In the genomic region with DNA sequence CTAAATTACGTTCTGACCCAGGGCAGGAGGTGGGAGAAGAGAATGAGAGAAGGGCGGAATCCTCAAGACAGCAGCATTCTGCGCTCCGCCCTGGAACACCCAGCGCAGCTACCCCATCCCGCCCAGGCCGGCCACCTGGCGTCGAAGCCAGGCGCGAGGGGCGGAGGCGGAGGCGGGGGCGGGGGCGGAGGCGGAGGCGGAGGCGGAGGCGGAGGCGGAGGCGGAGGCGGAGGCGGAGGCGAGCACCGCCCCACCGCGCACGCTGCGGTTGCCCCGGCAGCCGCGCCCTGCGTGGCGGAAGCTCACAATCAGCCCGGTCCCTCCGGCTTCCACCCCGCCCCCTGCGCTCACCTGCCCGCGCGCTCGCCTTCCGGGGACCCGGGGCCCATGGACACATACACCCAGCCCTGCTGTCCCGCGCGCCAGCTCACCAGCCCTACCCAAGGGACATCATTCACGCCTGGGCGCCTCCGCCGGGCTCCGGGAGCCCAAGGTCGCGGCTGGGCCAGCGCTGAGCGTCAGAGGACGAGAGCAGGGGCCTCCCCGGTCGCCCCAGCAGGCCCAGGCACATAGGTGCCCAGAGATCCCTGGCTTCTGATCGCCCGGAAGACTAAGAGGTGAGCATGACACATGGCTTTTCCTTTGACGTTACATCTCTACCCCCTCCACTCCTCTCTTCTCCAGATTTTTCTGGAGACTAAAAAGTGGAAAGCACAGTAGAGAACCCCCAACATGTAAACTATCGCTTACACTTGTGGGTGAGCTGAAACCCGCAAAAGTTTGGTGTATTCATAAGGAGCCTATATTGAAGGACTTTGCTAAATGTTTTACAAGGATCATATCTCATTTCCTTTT, we compare ENCODE assay signal across 1 cellular context.
A peak's percentile ranks its signal among the peaks of the same experiment; 100 is the strongest.
TF ChIP-seq lines count a peak whose summit lies in the region.

A gene (plus strand): TSS at position 271 of the 855 bp plus-strand sequence. CDS start 3,315 bp downstream, outside the sequence.

TF ChIP-seq in HepG2, 621 proteins besides CTCF, POLR2A, EP300 and RAD21 (continued from another document and continues in another):
- TF ChIP-seq, protein P1, sequence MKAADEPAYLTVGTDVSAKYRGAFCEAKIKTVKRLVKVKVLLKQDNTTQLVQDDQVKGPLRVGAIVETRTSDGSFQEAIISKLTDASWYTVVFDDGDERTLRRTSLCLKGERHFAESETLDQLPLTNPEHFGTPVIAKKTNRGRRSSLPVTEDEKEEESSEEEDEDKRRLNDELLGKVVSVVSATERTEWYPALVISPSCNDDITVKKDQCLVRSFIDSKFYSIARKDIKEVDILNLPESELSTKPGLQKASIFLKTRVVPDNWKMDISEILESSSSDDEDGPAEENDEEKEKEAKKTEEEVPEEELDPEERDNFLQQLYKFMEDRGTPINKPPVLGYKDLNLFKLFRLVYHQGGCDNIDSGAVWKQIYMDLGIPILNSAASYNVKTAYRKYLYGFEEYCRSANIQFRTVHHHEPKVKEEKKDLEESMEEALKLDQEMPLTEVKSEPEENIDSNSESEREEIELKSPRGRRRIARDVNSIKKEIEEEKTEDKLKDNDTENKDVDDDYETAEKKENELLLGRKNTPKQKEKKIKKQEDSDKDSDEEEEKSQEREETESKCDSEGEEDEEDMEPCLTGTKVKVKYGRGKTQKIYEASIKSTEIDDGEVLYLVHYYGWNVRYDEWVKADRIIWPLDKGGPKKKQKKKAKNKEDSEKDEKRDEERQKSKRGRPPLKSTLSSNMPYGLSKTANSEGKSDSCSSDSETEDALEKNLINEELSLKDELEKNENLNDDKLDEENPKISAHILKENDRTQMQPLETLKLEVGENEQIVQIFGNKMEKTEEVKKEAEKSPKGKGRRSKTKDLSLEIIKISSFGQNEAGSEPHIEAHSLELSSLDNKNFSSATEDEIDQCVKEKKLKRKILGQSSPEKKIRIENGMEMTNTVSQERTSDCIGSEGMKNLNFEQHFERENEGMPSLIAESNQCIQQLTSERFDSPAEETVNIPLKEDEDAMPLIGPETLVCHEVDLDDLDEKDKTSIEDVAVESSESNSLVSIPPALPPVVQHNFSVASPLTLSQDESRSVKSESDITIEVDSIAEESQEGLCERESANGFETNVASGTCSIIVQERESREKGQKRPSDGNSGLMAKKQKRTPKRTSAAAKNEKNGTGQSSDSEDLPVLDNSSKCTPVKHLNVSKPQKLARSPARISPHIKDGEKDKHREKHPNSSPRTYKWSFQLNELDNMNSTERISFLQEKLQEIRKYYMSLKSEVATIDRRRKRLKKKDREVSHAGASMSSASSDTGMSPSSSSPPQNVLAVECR (CRISPR knock-in tag; IDR thresholded peaks at IDR 0.05; ENCODE audit: borderline replicate concordance): peak; percentile 98
- TF ChIP-seq MYC (CRISPR knock-in tag; IDR thresholded peaks at IDR 0.05; ENCODE audit: borderline replicate concordance) (peak; percentile 95), PHF20 (CRISPR knock-in tag; IDR thresholded peaks at IDR 0.05) (peak; percentile 95), REPIN1 (CRISPR knock-in tag; IDR thresholded peaks at IDR 0.05; ENCODE audit: borderline replicate concordance, low read depth) (peak; percentile 96), ZNF660 (CRISPR knock-in tag; IDR thresholded peaks at IDR 0.05; ENCODE audit: borderline replicate concordance, low read depth) (no peak), FOSL2 (CRISPR knock-in tag; IDR thresholded peaks at IDR 0.05) (peak; percentile 64), ZNF619 (CRISPR knock-in tag; IDR thresholded peaks at IDR 0.05) (peak; percentile 92), ZNF746 (CRISPR knock-in tag; IDR thresholded peaks at IDR 0.05) (peak; percentile 85), PLRG1 (conservative IDR thresholded peaks at IDR 0.05) (no peak), ZNF10 (CRISPR knock-in tag; IDR thresholded peaks at IDR 0.05; ENCODE audit: borderline replicate concordance, low read depth) (no peak), RFX1 (IDR thresholded peaks at IDR 0.05) (peak; percentile 85), CENPX (CRISPR knock-in tag; IDR thresholded peaks at IDR 0.05) (no peak), NCOA5 (CRISPR knock-in tag; IDR thresholded peaks at IDR 0.05) (no peak), ZBTB1 (CRISPR knock-in tag; IDR thresholded peaks at IDR 0.05; ENCODE audit: borderline replicate concordance) (no peak), HIVEP1 (CRISPR knock-in tag; IDR thresholded peaks at IDR 0.05) (peak; percentile 86), ZNF841 (CRISPR knock-in tag; IDR thresholded peaks at IDR 0.05; ENCODE audit: borderline replicate concordance) (peak; percentile 88; the same call in 1 of the 2 replicates), ZNF354B (CRISPR knock-in tag; IDR thresholded peaks at IDR 0.05) (peak; percentile 41; the same call in 1 of the 2 replicates), ZNF530 (CRISPR knock-in tag; IDR thresholded peaks at IDR 0.05; ENCODE audit: low read depth) (peak; percentile 87; the same call in 1 of the 2 replicates), ARHGAP35 (CRISPR knock-in tag; IDR thresholded peaks at IDR 0.05; ENCODE audit: borderline replicate concordance) (peak; percentile 93; the same call in 1 of the 2 replicates), ZNF451 (CRISPR knock-in tag; IDR thresholded peaks at IDR 0.05) (peak; percentile 97), KLF12 (CRISPR knock-in tag; IDR thresholded peaks at IDR 0.05; ENCODE audit: borderline replicate concordance) (peak; percentile 96), NR2F6 (IDR thresholded peaks at IDR 0.05) (no peak), NR2F6 (CRISPR knock-in tag; IDR thresholded peaks at IDR 0.05) (peak; percentile 29; the same call in 1 of the 2 replicates)
- TF ChIP-seq, protein P2, sequence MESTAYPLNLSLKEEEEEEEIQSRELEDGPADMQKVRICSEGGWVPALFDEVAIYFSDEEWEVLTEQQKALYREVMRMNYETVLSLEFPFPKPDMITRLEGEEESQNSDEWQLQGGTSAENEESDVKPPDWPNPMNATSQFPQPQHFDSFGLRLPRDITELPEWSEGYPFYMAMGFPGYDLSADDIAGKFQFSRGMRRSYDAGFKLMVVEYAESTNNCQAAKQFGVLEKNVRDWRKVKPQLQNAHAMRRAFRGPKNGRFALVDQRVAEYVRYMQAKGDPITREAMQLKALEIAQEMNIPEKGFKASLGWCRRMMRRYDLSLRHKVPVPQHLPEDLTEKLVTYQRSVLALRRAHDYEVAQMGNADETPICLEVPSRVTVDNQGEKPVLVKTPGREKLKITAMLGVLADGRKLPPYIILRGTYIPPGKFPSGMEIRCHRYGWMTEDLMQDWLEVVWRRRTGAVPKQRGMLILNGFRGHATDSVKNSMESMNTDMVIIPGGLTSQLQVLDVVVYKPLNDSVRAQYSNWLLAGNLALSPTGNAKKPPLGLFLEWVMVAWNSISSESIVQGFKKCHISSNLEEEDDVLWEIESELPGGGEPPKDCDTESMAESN (CRISPR knock-in tag; conservative IDR thresholded peaks at IDR 0.05): peak; percentile 93
- TF ChIP-seq, protein P3, sequence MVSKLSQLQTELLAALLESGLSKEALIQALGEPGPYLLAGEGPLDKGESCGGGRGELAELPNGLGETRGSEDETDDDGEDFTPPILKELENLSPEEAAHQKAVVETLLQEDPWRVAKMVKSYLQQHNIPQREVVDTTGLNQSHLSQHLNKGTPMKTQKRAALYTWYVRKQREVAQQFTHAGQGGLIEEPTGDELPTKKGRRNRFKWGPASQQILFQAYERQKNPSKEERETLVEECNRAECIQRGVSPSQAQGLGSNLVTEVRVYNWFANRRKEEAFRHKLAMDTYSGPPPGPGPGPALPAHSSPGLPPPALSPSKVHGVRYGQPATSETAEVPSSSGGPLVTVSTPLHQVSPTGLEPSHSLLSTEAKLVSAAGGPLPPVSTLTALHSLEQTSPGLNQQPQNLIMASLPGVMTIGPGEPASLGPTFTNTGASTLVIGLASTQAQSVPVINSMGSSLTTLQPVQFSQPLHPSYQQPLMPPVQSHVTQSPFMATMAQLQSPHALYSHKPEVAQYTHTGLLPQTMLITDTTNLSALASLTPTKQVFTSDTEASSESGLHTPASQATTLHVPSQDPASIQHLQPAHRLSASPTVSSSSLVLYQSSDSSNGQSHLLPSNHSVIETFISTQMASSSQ (IDR thresholded peaks at IDR 0.05; ENCODE audit: low read depth): no peak
- TF ChIP-seq, protein P3 (CRISPR knock-in tag; IDR thresholded peaks at IDR 0.05; ENCODE audit: borderline replicate concordance): peak; percentile 71; the same call in 1 of the 2 replicates
- TF ChIP-seq, protein P4, sequence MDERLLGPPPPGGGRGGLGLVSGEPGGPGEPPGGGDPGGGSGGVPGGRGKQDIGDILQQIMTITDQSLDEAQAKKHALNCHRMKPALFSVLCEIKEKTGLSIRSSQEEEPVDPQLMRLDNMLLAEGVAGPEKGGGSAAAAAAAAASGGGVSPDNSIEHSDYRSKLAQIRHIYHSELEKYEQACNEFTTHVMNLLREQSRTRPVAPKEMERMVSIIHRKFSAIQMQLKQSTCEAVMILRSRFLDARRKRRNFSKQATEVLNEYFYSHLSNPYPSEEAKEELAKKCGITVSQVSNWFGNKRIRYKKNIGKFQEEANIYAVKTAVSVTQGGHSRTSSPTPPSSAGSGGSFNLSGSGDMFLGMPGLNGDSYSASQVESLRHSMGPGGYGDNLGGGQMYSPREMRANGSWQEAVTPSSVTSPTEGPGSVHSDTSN (CRISPR knock-in tag; IDR thresholded peaks at IDR 0.05): no peak
- TF ChIP-seq, protein P5, sequence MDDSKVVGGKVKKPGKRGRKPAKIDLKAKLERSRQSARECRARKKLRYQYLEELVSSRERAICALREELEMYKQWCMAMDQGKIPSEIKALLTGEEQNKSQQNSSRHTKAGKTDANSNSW (CRISPR knock-in tag; IDR thresholded peaks at IDR 0.05; ENCODE audit: borderline replicate concordance): no peak
- TF ChIP-seq, protein P6, sequence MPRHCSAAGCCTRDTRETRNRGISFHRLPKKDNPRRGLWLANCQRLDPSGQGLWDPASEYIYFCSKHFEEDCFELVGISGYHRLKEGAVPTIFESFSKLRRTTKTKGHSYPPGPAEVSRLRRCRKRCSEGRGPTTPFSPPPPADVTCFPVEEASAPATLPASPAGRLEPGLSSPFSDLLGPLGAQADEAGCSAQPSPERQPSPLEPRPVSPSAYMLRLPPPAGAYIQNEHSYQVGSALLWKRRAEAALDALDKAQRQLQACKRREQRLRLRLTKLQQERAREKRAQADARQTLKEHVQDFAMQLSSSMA (CRISPR knock-in tag; IDR thresholded peaks at IDR 0.05): no peak
- TF ChIP-seq, protein P7, sequence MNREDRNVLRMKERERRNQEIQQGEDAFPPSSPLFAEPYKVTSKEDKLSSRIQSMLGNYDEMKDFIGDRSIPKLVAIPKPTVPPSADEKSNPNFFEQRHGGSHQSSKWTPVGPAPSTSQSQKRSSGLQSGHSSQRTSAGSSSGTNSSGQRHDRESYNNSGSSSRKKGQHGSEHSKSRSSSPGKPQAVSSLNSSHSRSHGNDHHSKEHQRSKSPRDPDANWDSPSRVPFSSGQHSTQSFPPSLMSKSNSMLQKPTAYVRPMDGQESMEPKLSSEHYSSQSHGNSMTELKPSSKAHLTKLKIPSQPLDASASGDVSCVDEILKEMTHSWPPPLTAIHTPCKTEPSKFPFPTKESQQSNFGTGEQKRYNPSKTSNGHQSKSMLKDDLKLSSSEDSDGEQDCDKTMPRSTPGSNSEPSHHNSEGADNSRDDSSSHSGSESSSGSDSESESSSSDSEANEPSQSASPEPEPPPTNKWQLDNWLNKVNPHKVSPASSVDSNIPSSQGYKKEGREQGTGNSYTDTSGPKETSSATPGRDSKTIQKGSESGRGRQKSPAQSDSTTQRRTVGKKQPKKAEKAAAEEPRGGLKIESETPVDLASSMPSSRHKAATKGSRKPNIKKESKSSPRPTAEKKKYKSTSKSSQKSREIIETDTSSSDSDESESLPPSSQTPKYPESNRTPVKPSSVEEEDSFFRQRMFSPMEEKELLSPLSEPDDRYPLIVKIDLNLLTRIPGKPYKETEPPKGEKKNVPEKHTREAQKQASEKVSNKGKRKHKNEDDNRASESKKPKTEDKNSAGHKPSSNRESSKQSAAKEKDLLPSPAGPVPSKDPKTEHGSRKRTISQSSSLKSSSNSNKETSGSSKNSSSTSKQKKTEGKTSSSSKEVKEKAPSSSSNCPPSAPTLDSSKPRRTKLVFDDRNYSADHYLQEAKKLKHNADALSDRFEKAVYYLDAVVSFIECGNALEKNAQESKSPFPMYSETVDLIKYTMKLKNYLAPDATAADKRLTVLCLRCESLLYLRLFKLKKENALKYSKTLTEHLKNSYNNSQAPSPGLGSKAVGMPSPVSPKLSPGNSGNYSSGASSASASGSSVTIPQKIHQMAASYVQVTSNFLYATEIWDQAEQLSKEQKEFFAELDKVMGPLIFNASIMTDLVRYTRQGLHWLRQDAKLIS (CRISPR knock-in tag; IDR thresholded peaks at IDR 0.05): no peak
- TF ChIP-seq, protein P8, sequence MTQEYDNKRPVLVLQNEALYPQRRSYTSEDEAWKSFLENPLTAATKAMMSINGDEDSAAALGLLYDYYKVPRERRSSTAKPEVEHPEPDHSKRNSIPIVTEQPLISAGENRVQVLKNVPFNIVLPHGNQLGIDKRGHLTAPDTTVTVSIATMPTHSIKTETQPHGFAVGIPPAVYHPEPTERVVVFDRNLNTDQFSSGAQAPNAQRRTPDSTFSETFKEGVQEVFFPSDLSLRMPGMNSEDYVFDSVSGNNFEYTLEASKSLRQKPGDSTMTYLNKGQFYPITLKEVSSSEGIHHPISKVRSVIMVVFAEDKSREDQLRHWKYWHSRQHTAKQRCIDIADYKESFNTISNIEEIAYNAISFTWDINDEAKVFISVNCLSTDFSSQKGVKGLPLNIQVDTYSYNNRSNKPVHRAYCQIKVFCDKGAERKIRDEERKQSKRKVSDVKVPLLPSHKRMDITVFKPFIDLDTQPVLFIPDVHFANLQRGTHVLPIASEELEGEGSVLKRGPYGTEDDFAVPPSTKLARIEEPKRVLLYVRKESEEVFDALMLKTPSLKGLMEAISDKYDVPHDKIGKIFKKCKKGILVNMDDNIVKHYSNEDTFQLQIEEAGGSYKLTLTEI (CRISPR knock-in tag; conservative IDR thresholded peaks at IDR 0.05): no peak
- TF ChIP-seq, protein P9, sequence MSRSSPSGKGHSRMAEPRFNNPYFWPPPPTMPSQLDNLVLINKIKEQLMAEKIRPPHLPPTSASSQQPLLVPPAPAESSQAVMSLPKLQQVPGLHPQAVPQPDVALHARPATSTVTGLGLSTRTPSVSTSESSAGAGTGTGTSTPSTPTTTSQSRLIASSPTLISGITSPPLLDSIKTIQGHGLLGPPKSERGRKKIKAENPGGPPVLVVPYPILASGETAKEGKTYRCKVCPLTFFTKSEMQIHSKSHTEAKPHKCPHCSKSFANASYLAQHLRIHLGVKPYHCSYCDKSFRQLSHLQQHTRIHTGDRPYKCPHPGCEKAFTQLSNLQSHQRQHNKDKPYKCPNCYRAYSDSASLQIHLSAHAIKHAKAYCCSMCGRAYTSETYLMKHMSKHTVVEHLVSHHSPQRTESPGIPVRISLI (CRISPR knock-in tag; IDR thresholded peaks at IDR 0.05; ENCODE audit: borderline replicate concordance): no peak
